Comparison of ENCODE assay signal across 19 cellular contexts in the genomic region with DNA sequence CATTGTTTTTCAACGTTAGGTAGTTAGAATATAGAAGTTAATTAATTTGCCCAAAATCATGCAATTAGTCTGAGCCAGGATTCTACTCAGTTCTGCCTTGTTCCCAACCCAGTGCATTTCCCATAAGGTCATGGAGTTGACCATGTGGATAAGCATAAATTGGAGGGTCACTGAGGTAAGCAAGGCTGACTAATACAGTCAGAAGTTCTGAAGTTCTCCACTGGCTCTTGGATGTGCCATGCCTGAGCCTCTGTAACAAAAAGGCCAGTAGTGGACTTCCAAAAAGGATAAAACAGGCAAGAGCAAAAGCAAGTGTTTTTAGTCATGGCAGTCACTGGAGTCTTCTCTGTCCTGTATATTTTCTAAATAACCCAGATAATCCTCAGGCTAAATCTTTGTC.
DNase-seq lines count a peak whose midpoint lies in the region; ATAC-seq and TF ChIP-seq lines count a peak whose summit lies in the region.
"Had no signal": no experiment of that assay in that cellular context is flagged by ENCODE, and none has a peak within 500 bp of the region (broad histone marks: within the 10 kb centered on the region; RNA-seq: fewer than 3 reads in every experiment).

No MANE protein-coding gene starts in this region.

- peaks cover 11% of the 10 kb centered on the region for H3K4me1 Mint-ChIP-seq in activated T-helper 17 cell treated with anti-CD3 and anti-CD28 coated beads, Interleukin-2, amount 50 U/mL, for 72 hours
- H3K4me1 Mint-ChIP-seq: stimulated activated naive B cell treated with anti-CD40 and anti-IgM and Interleukin-4, amounts not matched to agents 10 μg/mL and 1 μg/mL and 100 μg/mL, for 72 hours had no signal

- no peaks in the 10 kb centered on the region for H3K79me2 ChIP-seq in KMS-11 (ENCODE audit: insufficient read depth, low read depth)

- no peaks in the 10 kb centered on the region for H3K27me3 Mint-ChIP-seq in activated T-helper 17 cell treated with anti-CD3 and anti-CD28 coated beads, Interleukin-2, amount 50 U/mL, for 72 hours
- H3K27me3 Mint-ChIP-seq: naive thymus-derived CD4-positive, alpha-beta T cell; stimulated activated naive B cell treated with anti-CD40 and anti-IgM and Interleukin-4, amounts not matched to agents 10 μg/mL and 1 μg/mL and 100 μg/mL, for 72 hours had no signal

- H3K4me3 ChIP-seq in KMS-11 (IDR thresholded peaks at IDR 0.05; ENCODE audit: insufficient read depth, low read depth, low read length) (no peak overlapping the region), coronary artery (no peak overlapping the region), HAP-1 (no peak overlapping the region)
- H3K4me3 ChIP-seq: BLaER1 treated with 17β-estradiol and CSF1 and Interleukin-3, amounts not matched to agents 10 nM and 100 nM had no signal

- no peak for ATAC-seq in activated T-helper 17 cell treated with anti-CD3 and anti-CD28 coated beads, Interleukin-2, amount 50 U/mL, for 72 hours (replicated peaks)
- ATAC-seq in HG02981 (IDR thresholded peaks at IDR 0.05; ENCODE audit: unreplicated experiment), result no peak
- ATAC-seq: naive thymus-derived CD4-positive, alpha-beta T cell; stimulated activated naive B cell treated with anti-CD40 and anti-IgM and Interleukin-4, amounts not matched to agents 10 μg/mL and 1 μg/mL and 100 μg/mL, for 72 hours had no signal

- H2AFZ ChIP-seq in KMS-11 (ENCODE audit: low read depth), result no peak overlapping the region

- H3K27ac ChIP-seq in KMS-11 (no peak overlapping the region), coronary artery (no peak overlapping the region)
- H3K27ac ChIP-seq: BLaER1 treated with 17β-estradiol and CSF1 and Interleukin-3, amounts not matched to agents 10 nM and 100 nM had no signal

- DNase-seq in kidney glomerular epithelial cell (lab: John Stamatoyannopoulos, UW), result peak; percentile 26
- DNase-seq in renal cortical epithelial cell (ENCODE audit: low read depth), result peak; percentile 52
- no peak for DNase-seq in coronary artery (ENCODE audit: low spot score)
- no peak for DNase-seq in cortex of kidney (lab: John Stamatoyannopoulos, UW)
- no peak for DNase-seq in HAP-1 (ENCODE audit: low spot score in 2 of 2)
- DNase-seq: activated CD4-positive, alpha-beta T cell treated with anti-CD3 and anti-CD28 coated beads, Interleukin-2, amount 50 U/mL, for 1 hour; activated naive CD4-positive, alpha-beta T cell treated with anti-CD3 and anti-CD28 coated beads, Interleukin-2, amount 50 U/mL, for 16 hours; GDM1; hypothalamus; naive thymus-derived CD4-positive, alpha-beta T cell; NCI-H1048; NCI-H2107; NCI-H69; stimulated activated naive B cell treated with anti-CD40 and anti-IgM and Interleukin-4, amounts not matched to agents 10 μg/mL and 1 μg/mL and 100 μg/mL, for 72 hours; upper lobe of left lung had no signal

- in situ Hi-C loops in HAP-1 (cut with MboI; ENCODE audit: low sequenced_read_pairs), result no loop called here

- H3K36me3 ChIP-seq in KMS-11 (ENCODE audit: insufficient read depth) (no peaks in the 10 kb centered on the region), HAP-1 (replicated peaks) (no peaks in the 10 kb centered on the region)
- H3K36me3 ChIP-seq: BLaER1 treated with 17β-estradiol and CSF1 and Interleukin-3, amounts not matched to agents 10 nM and 100 nM; upper lobe of left lung had no signal

- peak overlapping the region; percentile 42 for H3K27ac Mint-ChIP-seq in activated T-helper 17 cell treated with anti-CD3 and anti-CD28 coated beads, Interleukin-2, amount 50 U/mL, for 72 hours
- H3K27ac Mint-ChIP-seq: naive thymus-derived CD4-positive, alpha-beta T cell; stimulated activated naive B cell treated with anti-CD40 and anti-IgM and Interleukin-4, amounts not matched to agents 10 μg/mL and 1 μg/mL and 100 μg/mL, for 72 hours had no signal

- H3K9me3 Mint-ChIP-seq in activated T-helper 17 cell treated with anti-CD3 and anti-CD28 coated beads, Interleukin-2, amount 50 U/mL, for 72 hours, result no peaks in the 10 kb centered on the region

- H4K20me1 ChIP-seq in KMS-11 (ENCODE audit: insufficient read depth), result no peaks in the 10 kb centered on the region
- H4K20me1 ChIP-seq: BLaER1 treated with 17β-estradiol and CSF1 and Interleukin-3, amounts not matched to agents 10 nM and 100 nM had no signal

- TF ChIP-seq CTCF in KMS-11 (conservative IDR thresholded peaks at IDR 0.05; ENCODE audit: low read depth, low read length) (no peak), coronary artery (IDR thresholded peaks at IDR 0.05) (no peak)

- no peaks in the 10 kb centered on the region for H3K36me3 Mint-ChIP-seq in activated T-helper 17 cell treated with anti-CD3 and anti-CD28 coated beads, Interleukin-2, amount 50 U/mL, for 72 hours (ENCODE audit: low read depth)

- H3K4me1 ChIP-seq in KMS-11 (ENCODE audit: low read depth, poor library complexity, severe bottlenecking) (peaks cover 54% of the 10 kb centered on the region), HAP-1 (peaks cover 22% of the 10 kb centered on the region)

- H3K4me2 ChIP-seq in KMS-11, result peak overlapping the region; percentile 99; the same call in 1 of the 2 replicates
- H3K4me2 ChIP-seq: BLaER1 treated with 17β-estradiol and CSF1 and Interleukin-3, amounts not matched to agents 10 nM and 100 nM had no signal

- no peaks in the 10 kb centered on the region for H3K9me3 ChIP-seq in HAP-1
- H3K9me3 ChIP-seq: upper lobe of left lung had no signal

- H3K27me3 ChIP-seq in KMS-11 (ENCODE audit: insufficient read depth, low read depth) (no peaks in the 10 kb centered on the region), HAP-1 (ENCODE audit: low read depth) (no peaks in the 10 kb centered on the region)
- H3K27me3 ChIP-seq: BLaER1 treated with 17β-estradiol and CSF1 and Interleukin-3, amounts not matched to agents 10 nM and 100 nM; upper lobe of left lung had no signal

- H3K4me3 Mint-ChIP-seq in activated T-helper 17 cell treated with anti-CD3 and anti-CD28 coated beads, Interleukin-2, amount 50 U/mL, for 72 hours, result no peak overlapping the region
- H3K4me3 Mint-ChIP-seq: naive thymus-derived CD4-positive, alpha-beta T cell; stimulated activated naive B cell treated with anti-CD40 and anti-IgM and Interleukin-4, amounts not matched to agents 10 μg/mL and 1 μg/mL and 100 μg/mL, for 72 hours had no signal

- no peak overlapping the region for H3K9ac ChIP-seq in KMS-11
- H3K9ac ChIP-seq: BLaER1 treated with 17β-estradiol and CSF1 and Interleukin-3, amounts not matched to agents 10 nM and 100 nM had no signal

Comparison
In these comparisons a context has a peak if more than half of its experiments do, and no peak if none do; other contexts are left out.
1. DNase-seq: peak in kidney glomerular epithelial cell (single experiment) and renal cortical epithelial cell (single experiment); none in coronary artery (single experiment), cortex of kidney (single experiment) and HAP-1 (0 of 2).